ENCODE assay signal across 8 cellular contexts in genomic region chrX:101415180-101416130, GRCh38. TPM values are rescaled to one million over a fixed set of nuclear protein-coding genes. Genes with fewer than 3 reads are reported as not detected.
A peak's percentile ranks its signal among the peaks of the same experiment; 100 is the strongest.
DNase-seq lines count a peak whose midpoint lies in the region; ATAC-seq and TF ChIP-seq lines count a peak whose summit lies in the region.

No MANE protein-coding gene starts in this region.

- H3K9me3 Mint-ChIP-seq in Caco-2 (ENCODE audit: unreplicated experiment) = no peaks in the 10 kb centered on the region
- H3K9me3 Mint-ChIP-seq in activated T-helper 17 cell treated with anti-CD3 and anti-CD28 coated beads, Interleukin-2, amount 50 U/mL, for 72 hours = no peaks in the 10 kb centered on the region

- POLR2A ChIA-PET in Caco-2 (lab: Charles Lee) = no interaction called here

- peaks cover 15% of the 10 kb centered on the region for H3K36me3 Mint-ChIP-seq in Caco-2 (ENCODE audit: insufficient read depth, unreplicated experiment)
- H3K36me3 Mint-ChIP-seq in activated T-helper 17 cell treated with anti-CD3 and anti-CD28 coated beads, Interleukin-2, amount 50 U/mL, for 72 hours (ENCODE audit: low read depth) = peaks cover 27% of the 10 kb centered on the region

- CTCF ChIA-PET in Caco-2 (lab: Charles Lee) = no interaction called here

- peak in 1 of 2 experiments; percentile 42 for DNase-seq in Caco-2
- peak; percentile 69 for DNase-seq in NCI-H460 (ENCODE audit: extremely low read depth, low read depth)
- DNase-seq in germinal center (ENCODE audit: low spot score) = peak; percentile 54
- no peak for DNase-seq in NCI-H226

- H3K4me3 ChIP-seq in Caco-2 (ENCODE audit: low read depth, low read length) (no peak overlapping the region), parathyroid adenoma (ENCODE audit: low read depth, low read length) (peak overlapping the region; percentile 4)

- H3K36me3 ChIP-seq in Caco-2 (ENCODE audit: control insufficient read depth, insufficient read depth, low read length) (no peaks in the 10 kb centered on the region), parathyroid adenoma (ENCODE audit: control insufficient read depth, insufficient read depth, low read length) (no peaks in the 10 kb centered on the region)

- H3K4me2 ChIP-seq in parathyroid adenoma (ENCODE audit: low read length) = peak overlapping the region; percentile 18

- H3K27ac ChIP-seq in parathyroid adenoma = peak overlapping the region; percentile 84

- H3K4me1 ChIP-seq in Caco-2 = no peaks in the 10 kb centered on the region
- peaks cover 14% of the 10 kb centered on the region for H3K4me1 ChIP-seq in parathyroid adenoma

- TF ChIP-seq CTCF in Caco-2 (IDR thresholded peaks at IDR 0.05; ENCODE audit: insufficient read depth in 1 of 2, low read depth in 1 of 2, low read length in 1 of 2, severe bottlenecking in 1 of 2, unreplicated experiment in 1 of 2) = peak; percentile 36 to 57
- TF ChIP-seq CTCF in parathyroid adenoma (IDR thresholded peaks at IDR 0.05) = peak; percentile 60

- no peaks in the 10 kb centered on the region for H3K9me3 ChIP-seq in Caco-2
- no peaks in the 10 kb centered on the region for H3K9me3 ChIP-seq in parathyroid adenoma (ENCODE audit: control insufficient read depth, low read length)

- ATAC-seq in GM19043 (IDR thresholded peaks at IDR 0.05; ENCODE audit: low read depth, unreplicated experiment) = peak; percentile 52
- ATAC-seq in HG03280 (IDR thresholded peaks at IDR 0.05; ENCODE audit: unreplicated experiment) = peak; percentile 54
- ATAC-seq in activated T-helper 17 cell treated with anti-CD3 and anti-CD28 coated beads, Interleukin-2, amount 50 U/mL, for 72 hours (replicated peaks) = peak; percentile 72

- H3K4me3 Mint-ChIP-seq in Caco-2 (ENCODE audit: unreplicated experiment) = no peak overlapping the region
- peak overlapping the region; percentile 91 for H3K4me3 Mint-ChIP-seq in activated T-helper 17 cell treated with anti-CD3 and anti-CD28 coated beads, Interleukin-2, amount 50 U/mL, for 72 hours

- H3K27me3 ChIP-seq in Caco-2 (replicated peaks; ENCODE audit: control insufficient read depth, insufficient read depth, low read length) (no peaks in the 10 kb centered on the region), parathyroid adenoma (ENCODE audit: control insufficient read depth, insufficient read depth, low read length) (no peaks in the 10 kb centered on the region)

- no peak overlapping the region for H3K27ac Mint-ChIP-seq in Caco-2 (ENCODE audit: unreplicated experiment)
- peak overlapping the region; percentile 87 for H3K27ac Mint-ChIP-seq in activated T-helper 17 cell treated with anti-CD3 and anti-CD28 coated beads, Interleukin-2, amount 50 U/mL, for 72 hours

- H3K9ac ChIP-seq in parathyroid adenoma = no peak overlapping the region

- no peaks in the 10 kb centered on the region for H3K4me1 Mint-ChIP-seq in Caco-2 (ENCODE audit: low read depth, unreplicated experiment)
- peaks cover 39% of the 10 kb centered on the region for H3K4me1 Mint-ChIP-seq in activated T-helper 17 cell treated with anti-CD3 and anti-CD28 coated beads, Interleukin-2, amount 50 U/mL, for 72 hours

- H2AFZ ChIP-seq in parathyroid adenoma = peak overlapping the region; percentile 75

- H3K79me2 ChIP-seq in parathyroid adenoma = peaks cover 10% of the 10 kb centered on the region

- no TSS peak for BruUV-seq in Caco-2 (replicated peaks; lab: Mats Ljungman, UMichigan)

- H3K27me3 Mint-ChIP-seq in Caco-2 (ENCODE audit: insufficient read depth, unreplicated experiment) = no peaks in the 10 kb centered on the region
- H3K27me3 Mint-ChIP-seq in activated T-helper 17 cell treated with anti-CD3 and anti-CD28 coated beads, Interleukin-2, amount 50 U/mL, for 72 hours = no peaks in the 10 kb centered on the region

- intact Hi-C loops in Caco-2 (cut with micrococcal nuclease; ENCODE audit: unreplicated experiment) = loop anchor here (1.0 to 5.0 kb wide), 4 partner anchors 47 to 382 kb away; no protein-coding TSS in a partner anchor

RNA-seq across cellular contexts. Expression of gene HNRNPH2, which starts 7.4 kb away (rescaled TPM):
- 46.1 TPM in 2 replicates for total RNA-seq in Caco-2 (2022)
- total RNA-seq in NCI-H460 (2014; rRNA removed; shearing (Covaris generic)) = 65.7 and 84.2 TPM in 2 replicates
- 47.6 and 55.5 TPM in 2 replicates for polyA plus RNA-seq in NCI-H460 (2014; cell fraction: nucleus; rRNA removed)
- 10 to 100 TPM; 25.1 to 39.1 TPM for total RNA-seq in activated T-helper 17 cell treated with anti-CD3 and anti-CD28 coated beads, Interleukin-2, amount 50 U/mL, for 72 hours

RNA-seq across cellular contexts. Expression of gene GLA, which starts 7.7 kb away (rescaled TPM):
- total RNA-seq in Caco-2 (2022) = 46.0 and 53.2 TPM in 2 replicates
- 234 and 237 TPM in 2 replicates for total RNA-seq in NCI-H460 (2014; rRNA removed; shearing (Covaris generic))
- 484 and 501 TPM in 2 replicates for polyA plus RNA-seq in NCI-H460 (2014; cell fraction: nucleus; rRNA removed)
- 10 to 100 TPM; 64.9 to 67.2 TPM for total RNA-seq in activated T-helper 17 cell treated with anti-CD3 and anti-CD28 coated beads, Interleukin-2, amount 50 U/mL, for 72 hours

RNA-seq across cellular contexts. Expression of gene RPL36A, which starts 24.6 kb away (rescaled TPM):
- 377 and 381 TPM in 2 replicates for total RNA-seq in Caco-2 (2022)
- total RNA-seq in NCI-H460 (2014; rRNA removed; shearing (Covaris generic)) = 4,212 and 4,289 TPM in 2 replicates
- polyA plus RNA-seq in NCI-H460 (2014; cell fraction: nucleus; rRNA removed) = 1,774 and 2,875 TPM in 2 replicates
- 100 to 1,000 TPM; 197 to 307 TPM for total RNA-seq in activated T-helper 17 cell treated with anti-CD3 and anti-CD28 coated beads, Interleukin-2, amount 50 U/mL, for 72 hours

RNA-seq across cellular contexts. Expression of gene BTK, which starts 29.5 kb away (rescaled TPM):
- total RNA-seq in Caco-2 (2022) = not detected in 2 replicates
- 0.05 TPM in 1 of 2 replicates, not detected in the other for total RNA-seq in NCI-H460 (2014; rRNA removed; shearing (Covaris generic))
- not detected in 2 replicates for polyA plus RNA-seq in NCI-H460 (2014; cell fraction: nucleus; rRNA removed)
- total RNA-seq in activated T-helper 17 cell treated with anti-CD3 and anti-CD28 coated beads, Interleukin-2, amount 50 U/mL, for 72 hours = 1 to 10 TPM in 1 of 2 donors, under 1 TPM in 1; 0.48 to 1.7 TPM

Comparison
In these comparisons a context has a peak if more than half of its experiments do, and no peak if none do; other contexts are left out.
1. RNA of gene RPL36A, which starts 24.6 kb away (total RNA-seq): 4,212 to 4,289 TPM in NCI-H460; 377 to 381 TPM in Caco-2 and 197 to 307 TPM in activated T-helper 17 cell treated with anti-CD3 and anti-CD28 coated beads, Interleukin-2, amount 50 U/mL, for 72 hours; every median in the first group is over 10 times any median in the second.
2. Peak in every context shown above with its lines, with median percentiles within 50 percentile points of each other: ATAC-seq.